ENCODE assay signal across 8 cellular contexts in the genomic region with DNA sequence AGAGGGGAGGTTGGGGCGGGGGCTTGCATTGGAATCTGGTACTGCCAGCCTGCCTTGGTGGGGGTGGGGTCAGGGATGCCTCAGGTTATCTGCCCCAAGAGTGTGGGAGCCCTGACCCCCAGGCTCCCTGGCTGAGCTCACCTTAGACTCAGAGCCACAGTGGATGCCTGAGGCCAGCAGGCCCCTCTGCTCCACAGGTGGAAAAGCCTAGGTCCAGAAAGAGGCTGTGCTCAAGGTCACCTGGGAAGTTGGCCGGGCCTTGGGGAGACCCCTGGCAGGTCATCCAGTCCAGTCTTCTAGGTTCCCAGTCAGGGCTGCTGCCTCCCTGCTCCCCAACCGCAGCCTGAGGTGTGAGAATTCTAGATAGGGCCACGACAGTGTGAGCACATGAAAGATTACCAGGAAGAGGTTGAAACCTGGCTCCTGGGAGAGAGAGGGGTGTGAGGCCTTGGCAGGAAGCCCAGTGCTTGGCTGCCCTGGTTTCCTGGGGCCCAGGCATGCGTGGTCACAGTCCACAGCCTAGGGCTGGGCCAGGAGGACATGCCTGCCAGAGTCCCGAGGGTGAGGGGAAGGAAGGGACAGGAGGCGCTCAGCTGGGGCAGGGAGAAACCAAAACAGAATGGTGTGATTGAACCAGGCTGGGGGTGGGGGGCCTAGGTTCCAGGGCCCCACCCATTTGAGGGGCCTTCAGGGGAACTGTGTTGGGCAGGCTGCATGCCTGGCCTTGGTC. TPM values are rescaled to one million over a fixed set of nuclear protein-coding genes. Genes with fewer than 3 reads are reported as not detected.
DNase-seq lines count a peak whose midpoint lies in the region; ATAC-seq and TF ChIP-seq lines count a peak whose summit lies in the region.

No MANE protein-coding gene starts in this region.

- H3K9me3 ChIP-seq in CD4-positive, CD25-positive, alpha-beta regulatory T cell (ENCODE audit: control insufficient read depth in 2 of 2, low read length in 2 of 2): no peaks in the 10 kb centered on the region
- H3K9me3 ChIP-seq in adipocyte (ENCODE audit: control insufficient read depth, low read length) (no peaks in the 10 kb centered on the region), hepatocyte (ENCODE audit: low read depth) (no peaks in the 10 kb centered on the region), spleen (no peaks in the 10 kb centered on the region)

- in situ Hi-C loops in KBM-7 (cut with MboI; ENCODE audit: low pct_unique_long_range_greater_than_20kb, low sequenced_read_pairs): no loop called here

- no peaks in the 10 kb centered on the region for H3K36me3 ChIP-seq in CD4-positive, CD25-positive, alpha-beta regulatory T cell (ENCODE audit: control insufficient read depth, insufficient read depth, low read length)
- H3K36me3 ChIP-seq in adipocyte (ENCODE audit: control insufficient read depth, insufficient read depth, low read length, severe bottlenecking) (no peaks in the 10 kb centered on the region), hepatocyte (replicated peaks; ENCODE audit: insufficient read depth, low read depth) (no peaks in the 10 kb centered on the region), spleen (peaks cover 0 to 3% (median 0%) of the 10 kb centered on the region in 6 donors)

- whole genome bisulfite sequencing in hepatocyte (ENCODE audit: low lambda C conversion rate, missing lambda C conversion rate): 60% methylated on average over 7 of the region's 7 CpGs
- 31 to 42% (median 37%) methylated on average over 7 of the region's 7 CpGs for WGBS in spleen, 5 donors

- intact Hi-C loops in spleen (cut with DNase I; ENCODE audit: low total_unique reads): no loop called here

- H3K4me1 Mint-ChIP-seq in CD4-positive, CD25-positive, alpha-beta regulatory T cell: peaks cover 0 to 24% (median 0%) of the 10 kb centered on the region in 4 donors

- H3K79me2 ChIP-seq in hepatocyte: no peaks in the 10 kb centered on the region

- no peaks in the 10 kb centered on the region for H3K27me3 ChIP-seq in CD4-positive, CD25-positive, alpha-beta regulatory T cell (ENCODE audit: control insufficient read depth, insufficient read depth, low read length)
- H3K27me3 ChIP-seq in adipocyte (replicated peaks; ENCODE audit: control insufficient read depth, insufficient read depth, low read length): no peaks in the 10 kb centered on the region
- H3K27me3 ChIP-seq in hepatocyte: no peaks in the 10 kb centered on the region
- H3K27me3 ChIP-seq in spleen (replicated peaks in 1 of 7): no peaks in the 10 kb centered on the region

- no peak for ATAC-seq in CD4-positive, CD25-positive, alpha-beta regulatory T cell (ENCODE audit: low read depth in 2 of 2)
- ATAC-seq in GM18870 (IDR thresholded peaks at IDR 0.05; ENCODE audit: unreplicated experiment): no peak

- H3K4me2 ChIP-seq in hepatocyte: no peak overlapping the region

- no peak for TF ChIP-seq POLR2A in spleen (IDR thresholded peaks at IDR 0.05)

- peak overlapping the region; percentile 85 to 96 (median 87) for H3K27ac Mint-ChIP-seq in CD4-positive, CD25-positive, alpha-beta regulatory T cell

- CTCF ChIA-PET in GM10248 (lab: Yijun Ruan, JAX): interaction anchor here (1.5 to 3.8 kb wide), 3 partner anchors 11 to 164 kb away, joined by 4 to 19 read pairs (median 7); no protein-coding TSS in a partner anchor

- H4K20me1 ChIP-seq in hepatocyte (ENCODE audit: insufficient read depth, poor library complexity, severe bottlenecking): no peaks in the 10 kb centered on the region

- no peaks in the 10 kb centered on the region for H3K9me3 Mint-ChIP-seq in CD4-positive, CD25-positive, alpha-beta regulatory T cell

- peak overlapping the region; percentile 14 for H3K9ac ChIP-seq in adipocyte (ENCODE audit: low read length)

- no peak for TF ChIP-seq CTCF in hepatocyte (IDR thresholded peaks at IDR 0.05; ENCODE audit: poor library complexity)
- TF ChIP-seq CTCF in spleen (IDR thresholded peaks at IDR 0.05 in 8 of 11, conservative IDR thresholded peaks at IDR 0.05 in 3 of 11): no peak
- TF ChIP-seq CTCF in GM10248 (IDR thresholded peaks at IDR 0.05; ENCODE audit: control extremely low read depth, extremely low read depth, low read depth, missing control alignments): no peak

- no peak overlapping the region for H3K4me3 Mint-ChIP-seq in CD4-positive, CD25-positive, alpha-beta regulatory T cell

- no peaks in the 10 kb centered on the region for H3K9me2 ChIP-seq in hepatocyte (replicated peaks; ENCODE audit: insufficient read depth)

- peaks cover 3% of the 10 kb centered on the region for H3K36me3 Mint-ChIP-seq in CD4-positive, CD25-positive, alpha-beta regulatory T cell

- peaks cover 4% of the 10 kb centered on the region for H3K4me1 ChIP-seq in CD4-positive, CD25-positive, alpha-beta regulatory T cell (ENCODE audit: control insufficient read depth, insufficient read depth, low read length, poor library complexity, severe bottlenecking)
- H3K4me1 ChIP-seq in adipocyte (ENCODE audit: control insufficient read depth, insufficient read depth, low read length): peaks cover 20% of the 10 kb centered on the region
- peaks cover 17% of the 10 kb centered on the region for H3K4me1 ChIP-seq in hepatocyte (ENCODE audit: insufficient read depth)
- peaks cover 0 to 28% (median 17%) of the 10 kb centered on the region in 6 donors for H3K4me1 ChIP-seq in spleen

- no peaks in the 10 kb centered on the region for H3K27me3 Mint-ChIP-seq in CD4-positive, CD25-positive, alpha-beta regulatory T cell

- DNase-seq in CD4-positive, CD25-positive, alpha-beta regulatory T cell: no peak
- DNase-seq in KBM-7: peak; percentile 76
- peak; percentile 54 for DNase-seq in adipocyte (ENCODE audit: low read depth)
- peak; percentile 87 for DNase-seq in hepatocyte (ENCODE audit: low spot score)
- DNase-seq in spleen: peak; percentile 78
- DNase-seq in GM10248 (ENCODE audit: extremely low spot score): no peak
- DNase-seq in iPS-NIHi7 (ENCODE audit: extremely low spot score): no peak

- no peak overlapping the region for H2AFZ ChIP-seq in hepatocyte

- POLR2A ChIA-PET in GM10248 (lab: Yijun Ruan, JAX): interaction anchor here (0.7 kb wide), 1 partner anchor 524 kb away, joined by 3 read pairs; no protein-coding TSS in a partner anchor

- no peak overlapping the region for H3K4me3 ChIP-seq in CD4-positive, CD25-positive, alpha-beta regulatory T cell (ENCODE audit: low read depth, low read length)
- no peak overlapping the region for H3K4me3 ChIP-seq in adipocyte (ENCODE audit: low read length)
- no peak overlapping the region for H3K4me3 ChIP-seq in hepatocyte
- H3K4me3 ChIP-seq in spleen: no peak overlapping the region

- no peak overlapping the region for H3K27ac ChIP-seq in CD4-positive, CD25-positive, alpha-beta regulatory T cell (ENCODE audit: insufficient read depth, low read length, poor library complexity, severe bottlenecking)
- H3K27ac ChIP-seq in hepatocyte (peak overlapping the region; percentile 81), spleen (peak overlapping the region in 2 of 8 donors; percentile 11 to 18)

RNA-seq across cellular contexts. Expression of a gene that starts 4.9 kb away (rescaled TPM):
- 3.8 TPM for total RNA-seq in CD4-positive, CD25-positive, alpha-beta regulatory T cell
- polyA plus RNA-seq in CD4-positive, CD25-positive, alpha-beta regulatory T cell: 1 to 10 TPM; 2.1 to 8.8 (median 3.0) TPM
- total RNA-seq in hepatocyte: 8.1 and 8.4 TPM in 2 replicates
- polyA plus RNA-seq in hepatocyte: 12.3 and 17.2 TPM in 2 replicates
- 10 to 100 TPM in 2 of 7 donors, 1 to 10 TPM in 5; 4.2 to 11.2 (median 6.3) TPM for total RNA-seq in spleen
- 1 to 10 TPM; 2.5 to 6.5 (median 3.3) TPM for polyA plus RNA-seq in spleen

Comparison
In these comparisons a context has a peak if more than half of its experiments do, and no peak if none do; other contexts are left out.
1. DNase-seq: peak in KBM-7 (single experiment), adipocyte (single experiment), hepatocyte (single experiment) and spleen (single experiment); none in CD4-positive, CD25-positive, alpha-beta regulatory T cell (0 of 3), GM10248 (single experiment) and iPS-NIHi7 (single experiment).